In genomic region chr11:12239396-12240298, GRCh38 we compare ENCODE assay signal across 13 cellular contexts.
A peak's percentile ranks its signal among the peaks of the same experiment; 100 is the strongest.
DNase-seq lines count a peak whose midpoint lies in the region; ATAC-seq, FAIRE-seq and TF ChIP-seq lines count a peak whose summit lies in the region.
"Had no signal": no experiment of that assay in that cellular context is flagged by ENCODE, and none has a peak within 500 bp of the region (broad histone marks: within the 10 kb centered on the region; RNA-seq: fewer than 3 reads in every experiment).

No MANE protein-coding gene starts in this region.

- no peak for TF ChIP-seq CTCF in C4-2B (conservative IDR thresholded peaks at IDR 0.05)
- no peak for TF ChIP-seq CTCF in bronchial epithelial cell (IDR thresholded peaks at IDR 0.05; ENCODE audit: insufficient read depth, low read length, severe bottlenecking)
- no peak for TF ChIP-seq CTCF in mucosa of descending colon (IDR thresholded peaks at IDR 0.05)

- no peaks in the 10 kb centered on the region for H3K9me3 ChIP-seq in mucosa of descending colon

- peak; percentile 7 for FAIRE-seq in bronchial epithelial cell (lab: Jason Lieb, UNC)

- no peak overlapping the region for H3K4me3 ChIP-seq in bronchial epithelial cell (ENCODE audit: low read depth, low read length)
- no peak overlapping the region for H3K4me3 ChIP-seq in mucosa of descending colon

- no peaks in the 10 kb centered on the region for H3K27me3 ChIP-seq in bronchial epithelial cell (ENCODE audit: control insufficient read depth, insufficient read depth, low read length)

- intact Hi-C loops in mucosa of descending colon (cut with DNase I, micrococcal nuclease), result loop anchor here in 1 of 2 donors (10.0 kb wide), 1 partner anchor 125 kb away; the partner anchor contains the start of gene MICAL2

- DNase-seq in M059J (ENCODE audit: low read depth) (peak; percentile 81), bronchial epithelial cell (ENCODE audit: low read depth) (peak; percentile 53), mucosa of descending colon (no peak), KG1 (lab: John Stamatoyannopoulos, UW) (no peak), COLO668 (lab: John Stamatoyannopoulos, UW; ENCODE audit: unreplicated experiment) (no peak)
- no peak for DNase-seq in activated CD8-positive, alpha-beta memory T cell treated with anti-CD3 and anti-CD28 coated beads, Interleukin-2, amount 50 U/mL, for 4 hours
- DNase-seq: activated CD8-positive, alpha-beta T cell treated with anti-CD3 and anti-CD28 coated beads for 36 hours; CD4-positive, alpha-beta T cell; effector memory CD4-positive, alpha-beta T cell; MV-4-11; retina had no signal

- ATAC-seq in mucosa of descending colon (peak; percentile 15), HG02798 (IDR thresholded peaks at IDR 0.05; ENCODE audit: poor library complexity, unreplicated experiment) (no peak)
- ATAC-seq: activated CD8-positive, alpha-beta T cell treated with anti-CD3 and anti-CD28 coated beads for 36 hours had no signal

- peaks cover 17% of the 10 kb centered on the region for H3K4me1 ChIP-seq in mucosa of descending colon (ENCODE audit: low read depth)

- H3K36me3 ChIP-seq in bronchial epithelial cell (ENCODE audit: control insufficient read depth, insufficient read depth, low read length) (peaks cover 29% of the 10 kb centered on the region), mucosa of descending colon (ENCODE audit: low read depth) (no peaks in the 10 kb centered on the region)

- H3K27ac ChIP-seq in C4-2B, result peak overlapping the region; percentile 53

Comparison
In these comparisons a context has a peak if more than half of its experiments do, and no peak if none do; other contexts are left out.
1. DNase-seq: peak in M059J (single experiment) and bronchial epithelial cell (single experiment); none in mucosa of descending colon (0 of 3), KG1 (single experiment), activated CD8-positive, alpha-beta memory T cell treated with anti-CD3 and anti-CD28 coated beads, Interleukin-2, amount 50 U/mL, for 4 hours (single experiment) and COLO668 (single experiment).